ENCODE assay signal across 15 cellular contexts in genomic region chr17:78301821-78302213, GRCh38. TPM values are rescaled to one million over a fixed set of nuclear protein-coding genes. Genes with fewer than 3 reads are reported as not detected.
DNase-seq lines count a peak whose midpoint lies in the region; ATAC-seq and TF ChIP-seq lines count a peak whose summit lies in the region.
"Had no signal": no experiment of that assay in that cellular context is flagged by ENCODE, and none has a peak within 500 bp of the region (broad histone marks: within the 10 kb centered on the region; RNA-seq: fewer than 3 reads in every experiment).

No MANE protein-coding gene starts in this region.

- no peak overlapping the region for H2AFZ ChIP-seq in neural progenitor cell (replicated peaks)
- H2AFZ ChIP-seq: GM23338 had no signal

- POLR2A ChIA-PET in RWPE1 (lab: Yijun Ruan, JAX; ENCODE audit: low non-redundant PET), result interaction anchor here (1.3 kb wide), 1 partner anchor 12 kb away, joined by 5 read pairs; no protein-coding TSS in a partner anchor

- peaks cover 8% of the 10 kb centered on the region for H3K36me3 Mint-ChIP-seq in dendritic cell treated with granulocyte-macrophage colony-stimulating factor and Interleukin-4, amounts not matched to agents 40 ng/mL and 50 ng/mL, for 4 days (ENCODE audit: low read depth)
- H3K36me3 Mint-ChIP-seq in neural progenitor cell, result peaks cover 2% of the 10 kb centered on the region
- H3K36me3 Mint-ChIP-seq in stimulated activated memory B cell treated with anti-CD40 and anti-IgM and Interleukin-4, amounts not matched to agents 10 μg/mL and 1 μg/mL and 100 μg/mL, for 72 hours, result no peaks in the 10 kb centered on the region

- no peak overlapping the region for H3K9ac ChIP-seq in neural progenitor cell
- H3K9ac ChIP-seq: BLaER1 had no signal

- H3K4me1 ChIP-seq in neural progenitor cell, result no peaks in the 10 kb centered on the region
- H3K4me1 ChIP-seq in breast epithelium, result no peaks in the 10 kb centered on the region
- H3K4me1 ChIP-seq: Caco-2 had no signal

- peak overlapping the region; percentile 75 for H3K27ac Mint-ChIP-seq in dendritic cell treated with granulocyte-macrophage colony-stimulating factor and Interleukin-4, amounts not matched to agents 40 ng/mL and 50 ng/mL, for 4 days
- peak overlapping the region; percentile 72 for H3K27ac Mint-ChIP-seq in neural progenitor cell
- no peak overlapping the region for H3K27ac Mint-ChIP-seq in stimulated activated memory B cell treated with anti-CD40 and anti-IgM and Interleukin-4, amounts not matched to agents 10 μg/mL and 1 μg/mL and 100 μg/mL, for 72 hours
- H3K27ac Mint-ChIP-seq: CD8-positive, alpha-beta memory T cell; GM23338 had no signal

- H3K9me3 Mint-ChIP-seq in dendritic cell treated with granulocyte-macrophage colony-stimulating factor and Interleukin-4, amounts not matched to agents 40 ng/mL and 50 ng/mL, for 4 days, result peaks cover 13% of the 10 kb centered on the region
- peaks cover 6% of the 10 kb centered on the region for H3K9me3 Mint-ChIP-seq in neural progenitor cell
- peaks cover 3% of the 10 kb centered on the region for H3K9me3 Mint-ChIP-seq in stimulated activated memory B cell treated with anti-CD40 and anti-IgM and Interleukin-4, amounts not matched to agents 10 μg/mL and 1 μg/mL and 100 μg/mL, for 72 hours

- TF ChIP-seq POLR2A in breast epithelium (IDR thresholded peaks at IDR 0.05), result no peak

- no peak overlapping the region for H3K4me3 Mint-ChIP-seq in dendritic cell treated with granulocyte-macrophage colony-stimulating factor and Interleukin-4, amounts not matched to agents 40 ng/mL and 50 ng/mL, for 4 days
- no peak overlapping the region for H3K4me3 Mint-ChIP-seq in neural progenitor cell
- H3K4me3 Mint-ChIP-seq in stimulated activated memory B cell treated with anti-CD40 and anti-IgM and Interleukin-4, amounts not matched to agents 10 μg/mL and 1 μg/mL and 100 μg/mL, for 72 hours, result no peak overlapping the region
- H3K4me3 Mint-ChIP-seq: CD8-positive, alpha-beta memory T cell; GM23338; H9 had no signal

- no peaks in the 10 kb centered on the region for H4K20me1 ChIP-seq in neural progenitor cell (ENCODE audit: low read depth)
- H4K20me1 ChIP-seq: BLaER1 had no signal

- ATAC-seq in stimulated activated memory B cell treated with anti-CD40 and anti-IgM and Interleukin-4, amounts not matched to agents 10 μg/mL and 1 μg/mL and 100 μg/mL, for 72 hours, result peak; percentile 47
- ATAC-seq: GM23338 had no signal

- no peaks in the 10 kb centered on the region for H3K79me2 ChIP-seq in neural progenitor cell (ENCODE audit: low read depth)

- H3K4me3 ChIP-seq in neural progenitor cell (no peak overlapping the region), breast epithelium (no peak overlapping the region)
- H3K4me3 ChIP-seq: A549, BLaER1, GM23338 had no signal

- no peak overlapping the region for H3K4me2 ChIP-seq in neural progenitor cell
- H3K4me2 ChIP-seq: GM23338 had no signal

- H3K27ac ChIP-seq in RWPE1, result peak overlapping the region; percentile 75
- no peak overlapping the region for H3K27ac ChIP-seq in neural progenitor cell
- H3K27ac ChIP-seq in breast epithelium, result no peak overlapping the region

- TF ChIP-seq CTCF in RWPE1 (conservative IDR thresholded peaks at IDR 0.05; ENCODE audit: low read depth), result no peak
- no peak for TF ChIP-seq CTCF in neural progenitor cell (IDR thresholded peaks at IDR 0.05)
- TF ChIP-seq CTCF in breast epithelium (IDR thresholded peaks at IDR 0.05), result no peak

- H3K27me3 ChIP-seq in neural progenitor cell (no peaks in the 10 kb centered on the region), breast epithelium (no peaks in the 10 kb centered on the region)
- H3K27me3 ChIP-seq: BLaER1 had no signal

- DNase-seq in RWPE1 (ENCODE audit: low spot score) (no peak), neural progenitor cell (ENCODE audit: low spot score) (no peak), NCI-H82 treated with DMSO at 0.1 percent for 48 hours (lab: John Stamatoyannopoulos, UW; ENCODE audit: unreplicated experiment) (no peak), HK-2 (ENCODE audit: unreplicated experiment) (no peak), breast epithelium (ENCODE audit: low spot score in 2 of 2) (no peak)
- DNase-seq: Caco-2; CD8-positive, alpha-beta memory T cell; DND-41; GDM1; H9 had no signal

- no peaks in the 10 kb centered on the region for H3F3A ChIP-seq in neural progenitor cell (ENCODE audit: low read depth)

- no peaks in the 10 kb centered on the region for H3K9me3 ChIP-seq in neural progenitor cell (ENCODE audit: low read depth)
- H3K9me3 ChIP-seq in breast epithelium, result no peaks in the 10 kb centered on the region
- H3K9me3 ChIP-seq: A549, Caco-2 had no signal

- intact Hi-C loops in dendritic cell treated with granulocyte-macrophage colony-stimulating factor and Interleukin-4, amounts not matched to agents 40 ng/mL and 50 ng/mL, for 4 days (cut with micrococcal nuclease), result no loop called here
- intact Hi-C loops in breast epithelium (cut with DNase I; ENCODE audit: low total_unique reads), result no loop called here

- CTCF ChIA-PET in RWPE1 (lab: Yijun Ruan, JAX), result no interaction called here

- H3K4me1 Mint-ChIP-seq in dendritic cell treated with granulocyte-macrophage colony-stimulating factor and Interleukin-4, amounts not matched to agents 40 ng/mL and 50 ng/mL, for 4 days (ENCODE audit: low read depth), result peaks cover 35% of the 10 kb centered on the region
- H3K4me1 Mint-ChIP-seq in neural progenitor cell, result peaks cover 7% of the 10 kb centered on the region
- peaks cover 6% of the 10 kb centered on the region for H3K4me1 Mint-ChIP-seq in stimulated activated memory B cell treated with anti-CD40 and anti-IgM and Interleukin-4, amounts not matched to agents 10 μg/mL and 1 μg/mL and 100 μg/mL, for 72 hours
- H3K4me1 Mint-ChIP-seq: CD8-positive, alpha-beta memory T cell had no signal

- H3K36me3 ChIP-seq in neural progenitor cell (no peaks in the 10 kb centered on the region), breast epithelium (no peaks in the 10 kb centered on the region)
- H3K36me3 ChIP-seq: BLaER1 had no signal

- peaks cover 16% of the 10 kb centered on the region for H3K27me3 Mint-ChIP-seq in dendritic cell treated with granulocyte-macrophage colony-stimulating factor and Interleukin-4, amounts not matched to agents 40 ng/mL and 50 ng/mL, for 4 days
- H3K27me3 Mint-ChIP-seq in neural progenitor cell (ENCODE audit: insufficient read depth, low read depth), result peaks cover 15% of the 10 kb centered on the region
- no peaks in the 10 kb centered on the region for H3K27me3 Mint-ChIP-seq in stimulated activated memory B cell treated with anti-CD40 and anti-IgM and Interleukin-4, amounts not matched to agents 10 μg/mL and 1 μg/mL and 100 μg/mL, for 72 hours
- H3K27me3 Mint-ChIP-seq: CD8-positive, alpha-beta memory T cell had no signal

RNA-seq across cellular contexts. Expression of gene SOCS3, which starts 58.1 kb away (rescaled TPM):
- 7.5 and 16.7 TPM in 2 replicates for total RNA-seq in neural progenitor cell (ENCODE audit: low replicate concordance)
- total RNA-seq in breast epithelium, result 100 to 1,000 TPM in 1 of 3 donors, 10 to 100 TPM in 2; 58.1 to 190 (median 76.4) TPM
